ENCODE assay signal across 25 cellular contexts in genomic region chr3:621714-622113, GRCh38.
"Had no signal": no experiment of that assay in that cellular context is flagged by ENCODE, and none has a peak within 500 bp of the region (broad histone marks: within the 10 kb centered on the region; RNA-seq: fewer than 3 reads in every experiment).

No MANE protein-coding gene starts in this region.

- H3K9me3 ChIP-seq: stomach, suprapubic skin, testis, thoracic aorta, thyroid gland, tibial artery, tibial nerve, transverse colon, upper lobe of left lung, upper lobe of right lung, uterus, vagina had no signal

- H3K4me3 ChIP-seq: stomach, suprapubic skin, testis, thoracic aorta, thyroid gland, tibial artery, tibial nerve, transverse colon, upper lobe of left lung, upper lobe of right lung, uterus, vagina had no signal

- DNase-seq: stimulated activated CD4-positive, alpha-beta T cell treated with anti-CD3 and anti-CD28 coated beads, Interleukin-2, amount 100 ng/mL, for 48 hours; stimulated activated CD4-positive, alpha-beta T cell treated with anti-CD3 and anti-CD28 coated beads, Interleukin-4, amount 100 ng/mL, for 1 hour; stimulated activated CD4-positive, alpha-beta T cell treated with anti-CD3 and anti-CD28 coated beads, Interleukin-4, amount 100 ng/mL, for 24 hours; stimulated activated CD4-positive, alpha-beta T cell treated with anti-CD3 and anti-CD28 coated beads, Interleukin-4, amount 100 ng/mL, for 4 hours; stimulated activated CD8-positive, alpha-beta memory T cell treated with anti-CD3 and anti-CD28 coated beads, Interleukin-4, amount 100 ng/mL, for 48 hours; stimulated activated naive B cell treated with anti-CD40 and anti-IgM and Interleukin-4, amounts not matched to agents 10 μg/mL and 1 μg/mL and 100 μg/mL, for 72 hours; stimulated activated naive CD4-positive, alpha-beta T cell; stimulated activated naive CD4-positive, alpha-beta T cell treated with Interleukin-2 at 50 U/mL for 16 hours; stimulated activated naive CD8-positive, alpha-beta T cell treated with anti-CD3 and anti-CD28 coated beads, Interleukin-15, amount 100 ng/mL, for 72 hours; stimulated activated naive CD8-positive, alpha-beta T cell treated with anti-CD3 and anti-CD28 coated beads, Interleukin-15, Interleukin-2, amounts not matched to agents 100 U/mL and 50 U/mL, for 24 hours; stomach; testis; thyroid gland; tibial artery; transverse colon; trophoblast cell; upper lobe of left lung; upper lobe of right lung; uterus had no signal

- H3K27me3 ChIP-seq: stomach, suprapubic skin, testis, thyroid gland, tibial artery, tibial nerve, transverse colon, upper lobe of left lung, upper lobe of right lung, uterus, vagina had no signal

- H3K36me3 ChIP-seq: stomach, suprapubic skin, thoracic aorta, thyroid gland, tibial artery, tibial nerve, transverse colon, upper lobe of left lung, upper lobe of right lung, uterus, vagina had no signal

- H3K27ac ChIP-seq: stomach, suprapubic skin, testis, thoracic aorta, thyroid gland, tibial artery, tibial nerve, transverse colon, upper lobe of left lung, upper lobe of right lung, uterus, vagina had no signal

- ATAC-seq: stimulated activated effector memory CD8-positive, alpha-beta T cell treated with anti-CD3 and anti-CD28 coated beads, Interleukin-12 subunit alpha, Interleukin-12 subunit beta, amount 100 ng/mL, for 72 hours; stimulated activated memory B cell treated with anti-CD40 and anti-IgM and Interleukin-4, amounts not matched to agents 10 μg/mL and 1 μg/mL and 100 μg/mL, for 72 hours; stimulated activated naive B cell treated with anti-CD40 and anti-IgM and Interleukin-4, amounts not matched to agents 10 μg/mL and 1 μg/mL and 100 μg/mL, for 72 hours; stimulated activated naive CD8-positive, alpha-beta T cell treated with anti-CD3 and anti-CD28 coated beads, Interleukin-15, amount 100 ng/mL, for 72 hours; stimulated activated naive CD8-positive, alpha-beta T cell treated with anti-CD3 and anti-CD28 coated beads, Interleukin-15, Interleukin-2, amounts not matched to agents 100 U/mL and 50 U/mL, for 24 hours; upper lobe of right lung had no signal
